9 cellular contexts compared by ENCODE assay signal in genomic region chr1:167121375-167122120, GRCh38. TPM values are rescaled to one million over a fixed set of nuclear protein-coding genes. Genes with fewer than 3 reads are reported as not detected.
DNase-seq lines count a peak whose midpoint lies in the region; ATAC-seq, FAIRE-seq and TF ChIP-seq lines count a peak whose summit lies in the region.
"Had no signal": no experiment of that assay in that cellular context is flagged by ENCODE, and none has a peak within 500 bp of the region (broad histone marks: within the 10 kb centered on the region; RNA-seq: fewer than 3 reads in every experiment).

No MANE protein-coding gene starts in this region.

- peaks cover 5% of the 10 kb centered on the region for H3K4me1 Mint-ChIP-seq in activated T-cell treated with anti-CD3 and anti-CD28 coated beads, Interleukin-2, amount 50 U/mL, for 4 hours (ENCODE audit: low read depth)
- H3K4me1 Mint-ChIP-seq in nephron progenitor cell, result peaks cover 27% of the 10 kb centered on the region

- peak overlapping the region; percentile 88 for H3K4me2 ChIP-seq in A549

- no peaks in the 10 kb centered on the region; the same call in 2 of the 3 replicates for H3K4me1 ChIP-seq in A549
- peaks cover 7 to 9% (median 8%) of the 10 kb centered on the region in 4 donors for H3K4me1 ChIP-seq in upper lobe of left lung

- peaks cover 11% of the 10 kb centered on the region for H3K27me3 Mint-ChIP-seq in activated T-cell treated with anti-CD3 and anti-CD28 coated beads, Interleukin-2, amount 50 U/mL, for 4 hours (ENCODE audit: low read depth)
- peaks cover 28% of the 10 kb centered on the region for H3K27me3 Mint-ChIP-seq in nephron progenitor cell (ENCODE audit: low read depth, poor library complexity)

- CTCF ChIA-PET in A549 (lab: Yijun Ruan, JAX), result no interaction called here

- H3K36me3 ChIP-seq in MG63, result no peaks in the 10 kb centered on the region
- no peaks in the 10 kb centered on the region for H3K36me3 ChIP-seq in upper lobe of left lung

- peak overlapping the region; percentile 15 for H3K27ac Mint-ChIP-seq in nephron progenitor cell

- TF ChIP-seq EP300 in A549 (IDR thresholded peaks at IDR 0.05) (no peak), upper lobe of left lung (IDR thresholded peaks at IDR 0.05) (no peak)

- H3K9me3 ChIP-seq in A549 (no peaks in the 10 kb centered on the region), MG63 (no peaks in the 10 kb centered on the region), upper lobe of left lung (no peaks in the 10 kb centered on the region)

- TF ChIP-seq RAD21 in A549 (conservative IDR thresholded peaks at IDR 0.05 in 1 of 2, IDR thresholded peaks at IDR 0.05 in 1 of 2), result no peak

- in situ Hi-C loops in ACHN (cut with HindIII; ENCODE audit: low pct_ligation_motif_present, low pct_unique_long_range_greater_than_20kb, low sequenced_read_pairs), result no loop called here

- H3K4me3 ChIP-seq in A549 (peak overlapping the region; percentile 53), MG63 (peak overlapping the region; percentile 24; the same call in 1 of the 2 replicates), fibroblast of mammary gland (ENCODE audit: control insufficient read depth, low read depth, low read length) (peak overlapping the region; percentile 7), upper lobe of left lung (peak overlapping the region in 3 of 4 donors; percentile 29 to 45 (median 40))

- ATAC-seq in A549 (peak; percentile 71 to 87), upper lobe of left lung (ENCODE audit: low FRiP score in 2 of 2) (peak; percentile 55 to 77)
- peak; percentile 74 to 75 for ATAC-seq in activated T-cell treated with anti-CD3 and anti-CD28 coated beads, Interleukin-2, amount 50 U/mL, for 4 hours

- DNase-seq in A549 (ENCODE audit: low read depth in 1 of 2, low spot score in 1 of 2) (peak; percentile 58), MG63 (peak; percentile 83), fibroblast of mammary gland (ENCODE audit: low read depth) (peak; percentile 20), nephron progenitor cell (peak; percentile 64), upper lobe of left lung (peak; percentile 60 to 89), ACHN (no peak), putamen (ENCODE audit: low spot score) (no peak)
- peak; percentile 23 for DNase-seq in activated T-cell treated with anti-CD3 and anti-CD28 coated beads, Interleukin-2, amount 50 U/mL, for 4 hours

- H3K9me3 Mint-ChIP-seq in activated T-cell treated with anti-CD3 and anti-CD28 coated beads, Interleukin-2, amount 50 U/mL, for 4 hours, result no peaks in the 10 kb centered on the region
- no peaks in the 10 kb centered on the region for H3K9me3 Mint-ChIP-seq in nephron progenitor cell

- peak overlapping the region; percentile 83 for H3K4me3 Mint-ChIP-seq in activated T-cell treated with anti-CD3 and anti-CD28 coated beads, Interleukin-2, amount 50 U/mL, for 4 hours
- H3K4me3 Mint-ChIP-seq in nephron progenitor cell, result peak overlapping the region; percentile 85

- WGBS in A549 (ENCODE audit: missing lambda C conversion rate), result 14% methylated on average over 32 of the region's 47 CpGs
- 11 to 14% methylated on average over 43 to 44 of the region's 47 CpGs for WGBS in upper lobe of left lung, 2 donors

- POLR2A ChIA-PET in A549 (lab: Yijun Ruan, JAX), result no interaction called here

- H3K36me3 Mint-ChIP-seq in activated T-cell treated with anti-CD3 and anti-CD28 coated beads, Interleukin-2, amount 50 U/mL, for 4 hours (ENCODE audit: insufficient read depth), result no peaks in the 10 kb centered on the region
- peaks cover 4% of the 10 kb centered on the region for H3K36me3 Mint-ChIP-seq in nephron progenitor cell (ENCODE audit: low read depth)

- no peak for TF ChIP-seq CTCF in A549 (IDR thresholded peaks at IDR 0.05)
- TF ChIP-seq CTCF in fibroblast of mammary gland (conservative IDR thresholded peaks at IDR 0.05; ENCODE audit: control insufficient read depth, insufficient read depth, low read depth, low read length), result no peak
- TF ChIP-seq CTCF in nephron progenitor cell (IDR thresholded peaks at IDR 0.05), result no peak
- no peak for TF ChIP-seq CTCF in upper lobe of left lung (IDR thresholded peaks at IDR 0.05)

- no peak for FAIRE-seq in A549 (lab: Jason Lieb, UNC)
- FAIRE-seq: G401.6 had no signal

- H3K27ac ChIP-seq in A549 (peak overlapping the region; percentile 60 to 85), upper lobe of left lung (no peak overlapping the region)

- TF ChIP-seq POLR2A in A549 (IDR thresholded peaks at IDR 0.05; ENCODE audit: low read length) (no peak), upper lobe of left lung (IDR thresholded peaks at IDR 0.05) (no peak)

- H3K27me3 ChIP-seq in MG63 (no peaks in the 10 kb centered on the region), upper lobe of left lung (no peaks in the 10 kb centered on the region)

TF ChIP-seq in A549, 52 proteins besides CTCF, POLR2A, EP300 and RAD21:
- no peak for TF ChIP-seq CBX8 (IDR thresholded peaks at IDR 0.05)
- TF ChIP-seq MAX (IDR thresholded peaks at IDR 0.05), result peak; percentile 72
- TF ChIP-seq SMC3 (IDR thresholded peaks at IDR 0.05), result no peak

RNA-seq across cellular contexts. Expression of gene STYXL2, which starts 27.7 kb away (rescaled TPM):
- polyA plus RNA-seq in A549 (2011; rRNA removed) (not detected in 2 replicates), A549 (2017; fragmentation: RNase III; extraction: RNeasy Plus Mini Kit Qiagen cat#74134 plus additional on column Dnase treatment) (not detected in 3 replicates)
- not detected in 2 replicates for polyA plus RNA-seq in A549 (2012; cell fraction: cytosol; rRNA removed)
- polyA plus RNA-seq in A549 (2012; cell fraction: nucleus; rRNA removed), result 0.01 TPM in 1 of 2 replicates, not detected in the other
- not detected in 2 replicates for polyA minus RNA-seq in A549 (2011; rRNA and poly(A)+ RNA removed)
- 0.07 TPM in 1 of 2 replicates, not detected in the other for total RNA-seq in MG63 (2014; rRNA removed; shearing (Covaris generic); ENCODE audit: low replicate concordance)
- not detected for total RNA-seq in activated T-cell treated with anti-CD3 and anti-CD28 coated beads, Interleukin-2, amount 50 U/mL, for 4 hours
- total RNA-seq in upper lobe of left lung, result under 1 TPM in 3 of 6 donors, not detected in 3; 0.10 to 0.30 (median 0.23) TPM

RNA-seq across cellular contexts. Expression of gene GPA33, which starts 31.4 kb away (rescaled TPM):
- polyA plus RNA-seq in A549 (2011; rRNA removed) (not detected in 2 replicates), A549 (2017; fragmentation: RNase III; extraction: RNeasy Plus Mini Kit Qiagen cat#74134 plus additional on column Dnase treatment) (not detected in 3 replicates)
- 0.01 TPM in 1 of 2 replicates, not detected in the other for polyA plus RNA-seq in A549 (2012; cell fraction: cytosol; rRNA removed)
- polyA plus RNA-seq in A549 (2012; cell fraction: nucleus; rRNA removed), result not detected in 2 replicates
- polyA minus RNA-seq in A549 (2011; rRNA and poly(A)+ RNA removed), result not detected in 2 replicates
- not detected in 2 replicates for total RNA-seq in MG63 (2014; rRNA removed; shearing (Covaris generic); ENCODE audit: low replicate concordance)
- total RNA-seq in activated T-cell treated with anti-CD3 and anti-CD28 coated beads, Interleukin-2, amount 50 U/mL, for 4 hours, result under 1 TPM; 0.16 to 0.45 (median 0.20) TPM
- 10 to 100 TPM in 1 of 6 donors, 1 to 10 TPM in 4, under 1 TPM in 1; 0.89 to 18.4 (median 3.8) TPM for total RNA-seq in upper lobe of left lung

Comparison
In these comparisons a context has a peak if more than half of its experiments do, and no peak if none do; other contexts are left out.
1. DNase-seq: peak in A549 (2 of 2), MG63 (single experiment), activated T-cell treated with anti-CD3 and anti-CD28 coated beads, Interleukin-2, amount 50 U/mL, for 4 hours (single experiment), fibroblast of mammary gland (single experiment), nephron progenitor cell (single experiment) and upper lobe of left lung (2 of 2); none in ACHN (single experiment) and putamen (single experiment).
2. H3K27ac ChIP-seq: peak in A549 (2 of 2); none in upper lobe of left lung (0 of 4).
3. Peak in every context shown above with its lines, with median percentiles within 50 percentile points of each other: ATAC-seq and H3K4me3 ChIP-seq.